ENCODE assay signal across 14 cellular contexts in genomic region chr22:50523458-50523805, GRCh38. TPM values are rescaled to one million over a fixed set of nuclear protein-coding genes. Genes with fewer than 3 reads are reported as not detected.
DNase-seq lines count a peak whose midpoint lies in the region; ATAC-seq and TF ChIP-seq lines count a peak whose summit lies in the region.
"Had no signal": no experiment of that assay in that cellular context is flagged by ENCODE, and none has a peak within 500 bp of the region (broad histone marks: within the 10 kb centered on the region; RNA-seq: fewer than 3 reads in every experiment).

No MANE protein-coding gene starts in this region.

- H3K4me1 ChIP-seq in gastroesophageal sphincter = peaks cover 0 to 43% (median 20%) of the 10 kb centered on the region in 3 donors

- H3K27ac Mint-ChIP-seq in activated naive CD4-positive, alpha-beta T cell treated with anti-CD3 and anti-CD28 coated beads for 36 hours = no peak overlapping the region
- H3K27ac Mint-ChIP-seq in activated T-helper 2 cell treated with anti-CD3 and anti-CD28 coated beads, Interferon-gamma antibody, Interleukin-2, Interleukin-4, amounts not matched to agents 10 μg/mL and 5 μg/mL and 100 μg/mL, durations not matched to agents 14 hours and 24 hours and 36 hours = no peak overlapping the region
- H3K27ac Mint-ChIP-seq in osteocyte (ENCODE audit: unreplicated experiment) = no peak overlapping the region

- H3K9me3 ChIP-seq in gastroesophageal sphincter = no peaks in the 10 kb centered on the region

- no peak overlapping the region for H3K4me3 ChIP-seq in gastroesophageal sphincter

- peak overlapping the region; percentile 97 for H3K4me3 Mint-ChIP-seq in activated naive CD4-positive, alpha-beta T cell treated with anti-CD3 and anti-CD28 coated beads for 36 hours
- H3K4me3 Mint-ChIP-seq in activated T-helper 2 cell treated with anti-CD3 and anti-CD28 coated beads, Interferon-gamma antibody, Interleukin-2, Interleukin-4, amounts not matched to agents 10 μg/mL and 5 μg/mL and 100 μg/mL, durations not matched to agents 14 hours and 24 hours and 36 hours (ENCODE audit: low read depth) = peak overlapping the region; percentile 1
- peak overlapping the region; percentile 20 for H3K4me3 Mint-ChIP-seq in osteocyte (ENCODE audit: unreplicated experiment)

- no peaks in the 10 kb centered on the region for H3K27me3 Mint-ChIP-seq in activated naive CD4-positive, alpha-beta T cell treated with anti-CD3 and anti-CD28 coated beads for 36 hours (ENCODE audit: low read depth)
- no peaks in the 10 kb centered on the region for H3K27me3 Mint-ChIP-seq in activated T-helper 2 cell treated with anti-CD3 and anti-CD28 coated beads, Interferon-gamma antibody, Interleukin-2, Interleukin-4, amounts not matched to agents 10 μg/mL and 5 μg/mL and 100 μg/mL, durations not matched to agents 14 hours and 24 hours and 36 hours (ENCODE audit: low read depth)
- H3K27me3 Mint-ChIP-seq in osteocyte (ENCODE audit: unreplicated experiment) = no peaks in the 10 kb centered on the region

- intact Hi-C loops in activated naive CD4-positive, alpha-beta T cell treated with anti-CD3 and anti-CD28 coated beads for 36 hours (cut with micrococcal nuclease) = no loop called here
- intact Hi-C loops in activated T-helper 2 cell treated with anti-CD3 and anti-CD28 coated beads, Interferon-gamma antibody, Interleukin-2, Interleukin-4, amounts not matched to agents 10 μg/mL and 5 μg/mL and 100 μg/mL, durations not matched to agents 14 hours and 24 hours and 36 hours (cut with micrococcal nuclease) = loop anchor here (10.0 kb wide), 1 partner anchor 279 kb away; the partner anchor contains the start of gene TUBGCP6

- H3K9me3 Mint-ChIP-seq in activated naive CD4-positive, alpha-beta T cell treated with anti-CD3 and anti-CD28 coated beads for 36 hours = no peaks in the 10 kb centered on the region
- H3K9me3 Mint-ChIP-seq in activated T-helper 2 cell treated with anti-CD3 and anti-CD28 coated beads, Interferon-gamma antibody, Interleukin-2, Interleukin-4, amounts not matched to agents 10 μg/mL and 5 μg/mL and 100 μg/mL, durations not matched to agents 14 hours and 24 hours and 36 hours = no peaks in the 10 kb centered on the region
- no peaks in the 10 kb centered on the region for H3K9me3 Mint-ChIP-seq in osteocyte (ENCODE audit: unreplicated experiment)
- H3K9me3 Mint-ChIP-seq: naive thymus-derived CD4-positive, alpha-beta T cell had no signal

- TF ChIP-seq EP300 in gastroesophageal sphincter (IDR thresholded peaks at IDR 0.05) = no peak

- no peak for ATAC-seq in gastroesophageal sphincter
- ATAC-seq in HG03159 (IDR thresholded peaks at IDR 0.05; ENCODE audit: unreplicated experiment) = no peak
- ATAC-seq: naive thymus-derived CD4-positive, alpha-beta T cell; SK-N-SH treated with all-trans-retinoic acid at 6 μM for 48 hours had no signal

- no peak overlapping the region for H3K27ac ChIP-seq in gastroesophageal sphincter

- CTCF ChIA-PET in activated naive CD4-positive, alpha-beta T cell treated with anti-CD3 and anti-CD28 coated beads for 36 hours (lab: Charles Lee) = interaction anchor here (1.0 kb wide), 1 partner anchor 97 kb away, joined by 3 read pairs; no protein-coding TSS in a partner anchor

- peaks cover 42% of the 10 kb centered on the region for H3K36me3 Mint-ChIP-seq in activated naive CD4-positive, alpha-beta T cell treated with anti-CD3 and anti-CD28 coated beads for 36 hours (ENCODE audit: low read depth)
- peaks cover 51% of the 10 kb centered on the region for H3K36me3 Mint-ChIP-seq in activated T-helper 2 cell treated with anti-CD3 and anti-CD28 coated beads, Interferon-gamma antibody, Interleukin-2, Interleukin-4, amounts not matched to agents 10 μg/mL and 5 μg/mL and 100 μg/mL, durations not matched to agents 14 hours and 24 hours and 36 hours (ENCODE audit: low read depth)
- H3K36me3 Mint-ChIP-seq in osteocyte (ENCODE audit: unreplicated experiment) = peaks cover 9% of the 10 kb centered on the region

- no peaks in the 10 kb centered on the region for H3K27me3 ChIP-seq in gastroesophageal sphincter

- TF ChIP-seq POLR2A in gastroesophageal sphincter (IDR thresholded peaks at IDR 0.05) = no peak

- WGBS in gastroesophageal sphincter (ENCODE audit: low coverage in 1 of 2), 2 donors = no CpG with 5 or more reads among the region's 16 CpGs

- no peak for DNase-seq in activated naive CD4-positive, alpha-beta T cell treated with anti-CD3 and anti-CD28 coated beads for 36 hours
- no peak for DNase-seq in activated naive CD4-positive, alpha-beta T cell (lab: John Stamatoyannopoulos, UW)
- no peak for DNase-seq in activated T-helper 2 cell treated with anti-CD3 and anti-CD28 coated beads, Interferon-gamma antibody, Interleukin-2, Interleukin-4, amounts not matched to agents 10 μg/mL and 5 μg/mL and 100 μg/mL, durations not matched to agents 14 hours and 24 hours and 36 hours (ENCODE audit: low spot score)
- no peak for DNase-seq in osteocyte (ENCODE audit: extremely low spot score, unreplicated experiment)
- DNase-seq: activated CD4-positive, alpha-beta T cell treated with anti-CD3 and anti-CD28 coated beads for 48 hours; DMS79 treated with DMSO at 0.1 percent for 48 hours; effector memory CD4-positive, alpha-beta T cell; H7; kidney glomerular epithelial cell; NCI-H146 had no signal

- no peak for TF ChIP-seq CTCF in osteocyte (IDR thresholded peaks at IDR 0.05)
- no peak for TF ChIP-seq CTCF in gastroesophageal sphincter (IDR thresholded peaks at IDR 0.05)

- peaks cover 28% of the 10 kb centered on the region for H3K4me1 Mint-ChIP-seq in activated naive CD4-positive, alpha-beta T cell treated with anti-CD3 and anti-CD28 coated beads for 36 hours (ENCODE audit: low read depth)
- H3K4me1 Mint-ChIP-seq in activated T-helper 2 cell treated with anti-CD3 and anti-CD28 coated beads, Interferon-gamma antibody, Interleukin-2, Interleukin-4, amounts not matched to agents 10 μg/mL and 5 μg/mL and 100 μg/mL, durations not matched to agents 14 hours and 24 hours and 36 hours (ENCODE audit: low read depth) = peaks cover 21% of the 10 kb centered on the region
- H3K4me1 Mint-ChIP-seq in osteocyte (ENCODE audit: unreplicated experiment) = peaks cover 24% of the 10 kb centered on the region

- H3K36me3 ChIP-seq in gastroesophageal sphincter = peaks cover 0 to 58% of the 10 kb centered on the region in 2 donors

RNA-seq across cellular contexts. Expression of gene SCO2, which starts 2.0 kb away (rescaled TPM):
- total RNA-seq in activated naive CD4-positive, alpha-beta T cell treated with anti-CD3 and anti-CD28 coated beads for 36 hours = 1 to 10 TPM; 1.1 to 2.1 TPM
- 3.8 and 8.7 TPM in 2 replicates for total RNA-seq in activated T-helper 2 cell treated with anti-CD3 and anti-CD28 coated beads, Interferon-gamma antibody, Interleukin-2, Interleukin-4, amounts not matched to agents 10 μg/mL and 5 μg/mL and 100 μg/mL, durations not matched to agents 14 hours and 24 hours and 36 hours
- total RNA-seq in osteocyte (2.8 TPM in 1 of 2 replicates, not detected in the other), gastroesophageal sphincter (1 to 10 TPM in 2 of 4 donors, not detected in 2; 1.2 to 1.8 TPM)

RNA-seq across cellular contexts. Expression of gene TYMP, which starts 6.4 kb away (rescaled TPM):
- 10 to 100 TPM; 43.7 to 49.6 TPM for total RNA-seq in activated naive CD4-positive, alpha-beta T cell treated with anti-CD3 and anti-CD28 coated beads for 36 hours
- total RNA-seq in activated T-helper 2 cell treated with anti-CD3 and anti-CD28 coated beads, Interferon-gamma antibody, Interleukin-2, Interleukin-4, amounts not matched to agents 10 μg/mL and 5 μg/mL and 100 μg/mL, durations not matched to agents 14 hours and 24 hours and 36 hours = 35.9 and 36.9 TPM in 2 replicates
- total RNA-seq in osteocyte (9.0 and 10.8 TPM in 2 replicates), gastroesophageal sphincter (10 to 100 TPM; 18.5 to 55.1 (median 39.3) TPM)

RNA-seq across cellular contexts. Expression of gene NCAPH2, which starts 15.4 kb away (rescaled TPM):
- total RNA-seq in activated naive CD4-positive, alpha-beta T cell treated with anti-CD3 and anti-CD28 coated beads for 36 hours = 100 to 1,000 TPM; 104 to 115 TPM
- 112 and 115 TPM in 2 replicates for total RNA-seq in activated T-helper 2 cell treated with anti-CD3 and anti-CD28 coated beads, Interferon-gamma antibody, Interleukin-2, Interleukin-4, amounts not matched to agents 10 μg/mL and 5 μg/mL and 100 μg/mL, durations not matched to agents 14 hours and 24 hours and 36 hours
- total RNA-seq in osteocyte (46.3 and 47.0 TPM in 2 replicates), gastroesophageal sphincter (10 to 100 TPM; 34.8 to 45.0 (median 42.1) TPM)

RNA-seq across cellular contexts. Expression of gene LMF2, which starts 15.9 kb away (rescaled TPM):
- total RNA-seq in activated naive CD4-positive, alpha-beta T cell treated with anti-CD3 and anti-CD28 coated beads for 36 hours = 10 to 100 TPM; 41.4 to 42.0 TPM
- total RNA-seq in activated T-helper 2 cell treated with anti-CD3 and anti-CD28 coated beads, Interferon-gamma antibody, Interleukin-2, Interleukin-4, amounts not matched to agents 10 μg/mL and 5 μg/mL and 100 μg/mL, durations not matched to agents 14 hours and 24 hours and 36 hours = 77.2 and 81.8 TPM in 2 replicates
- total RNA-seq in osteocyte = 107 and 108 TPM in 2 replicates
- total RNA-seq in gastroesophageal sphincter = 10 to 100 TPM; 35.5 to 58.4 (median 45.1) TPM

RNA-seq across cellular contexts. Expression of gene KLHDC7B, which starts 22.3 kb away (rescaled TPM):
- total RNA-seq in activated naive CD4-positive, alpha-beta T cell treated with anti-CD3 and anti-CD28 coated beads for 36 hours = 1 to 10 TPM; 7.4 to 7.6 TPM
- total RNA-seq in activated T-helper 2 cell treated with anti-CD3 and anti-CD28 coated beads, Interferon-gamma antibody, Interleukin-2, Interleukin-4, amounts not matched to agents 10 μg/mL and 5 μg/mL and 100 μg/mL, durations not matched to agents 14 hours and 24 hours and 36 hours = 3.0 and 3.3 TPM in 2 replicates
- 0.21 TPM in 1 of 2 replicates, not detected in the other for total RNA-seq in osteocyte
- total RNA-seq in gastroesophageal sphincter = under 1 TPM in 3 of 4 donors, not detected in 1; 0.08 to 0.31 (median 0.27) TPM
- total RNA-seq: H7 had no signal

Comparison
In these comparisons a context has a peak if more than half of its experiments do, and no peak if none do; other contexts are left out.
1. H3K4me3 Mint-ChIP-seq: peak in every context shown above with its lines; median percentile 97 in activated naive CD4-positive, alpha-beta T cell treated with anti-CD3 and anti-CD28 coated beads for 36 hours; 20 in osteocyte; 1 in activated T-helper 2 cell treated with anti-CD3 and anti-CD28 coated beads, Interferon-gamma antibody, Interleukin-2, Interleukin-4, amounts not matched to agents 10 μg/mL and 5 μg/mL and 100 μg/mL, durations not matched to agents 14 hours and 24 hours and 36 hours.